28 cellular contexts compared by ENCODE assay signal in genomic region chr3:1468145-1468544, GRCh38.
"Had no signal": no experiment of that assay in that cellular context is flagged by ENCODE, and none has a peak within 500 bp of the region (broad histone marks: within the 10 kb centered on the region; RNA-seq: fewer than 3 reads in every experiment).

No MANE protein-coding gene starts in this region.

- H3K79me2 ChIP-seq: parathyroid adenoma had no signal

- H3K9ac ChIP-seq: neural progenitor cell, parathyroid adenoma had no signal

- ATAC-seq: natural killer cell; psoas muscle; right cardiac atrium; sciatic nerve; stimulated activated memory B cell treated with anti-CD40 and anti-IgM and Interleukin-4, amounts not matched to agents 10 μg/mL and 1 μg/mL and 100 μg/mL, for 72 hours; stimulated activated naive CD8-positive, alpha-beta T cell treated with anti-CD3 and anti-CD28 coated beads, Interleukin-15, amount 100 ng/mL, for 72 hours; stimulated activated naive CD8-positive, alpha-beta T cell treated with anti-CD3 and anti-CD28 coated beads, Interleukin-15, Interleukin-2, amounts not matched to agents 100 U/mL and 50 U/mL, for 24 hours; upper lobe of right lung had no signal

- H3K9me3 ChIP-seq: ovary, psoas muscle, spleen, suprapubic skin, testis, tibial artery, transverse colon, upper lobe of right lung, uterus had no signal

- H3K27ac ChIP-seq: neural progenitor cell, ovary, parathyroid adenoma, psoas muscle, skin epidermis, spleen, suprapubic skin, testis, tibial artery, transverse colon, upper lobe of right lung, uterus had no signal

- H3K4me3 ChIP-seq: neural progenitor cell, ovary, psoas muscle, skin epidermis, smooth muscle cell, spleen, suprapubic skin, testis, tibial artery, transverse colon, upper lobe of right lung, uterus had no signal

- H3K4me1 ChIP-seq: neural progenitor cell, parathyroid adenoma, psoas muscle, spleen, suprapubic skin, testis, tibial artery, transverse colon, upper lobe of right lung, uterus had no signal

- H3K4me2 ChIP-seq: neural progenitor cell, smooth muscle cell had no signal

- H3K36me3 ChIP-seq: neural progenitor cell, ovary, spleen, suprapubic skin, tibial artery, transverse colon, upper lobe of right lung, uterus had no signal

- DNase-seq: natural killer cell; occipital lobe; ovary; posterior cingulate gyrus; psoas muscle; right cardiac atrium; spleen; stimulated activated CD4-positive, alpha-beta T cell treated with anti-CD3 and anti-CD28 coated beads, Interleukin-12 subunit alpha, Interleukin-12 subunit beta, amount 100 ng/mL, for 4 hours; stimulated activated CD4-positive, alpha-beta T cell treated with anti-CD3 and anti-CD28 coated beads, Interleukin-1b, Interleukin-23, amount 100 ng/mL, for 48 hours; stimulated activated CD4-positive, alpha-beta T cell treated with anti-CD3 and anti-CD28 coated beads, Interleukin-4, amount 100 ng/mL, for 1 hour; stimulated activated CD4-positive, alpha-beta T cell treated with anti-CD3 and anti-CD28 coated beads, Interleukin-4, amount 100 ng/mL, for 4 hours; stimulated activated CD8-positive, alpha-beta memory T cell treated with anti-CD3 and anti-CD28 coated beads, Interleukin-4, amount 100 ng/mL, for 48 hours; stimulated activated naive CD4-positive, alpha-beta T cell; stimulated activated naive CD8-positive, alpha-beta T cell treated with anti-CD3 and anti-CD28 coated beads, Interleukin-15, amount 100 ng/mL, for 72 hours; stimulated activated naive CD8-positive, alpha-beta T cell treated with anti-CD3 and anti-CD28 coated beads, Interleukin-15, Interleukin-2, amounts not matched to agents 100 U/mL and 50 U/mL, for 24 hours; substantia nigra; testis; tibial artery; transverse colon; upper lobe of right lung; uterus had no signal

- H2AFZ ChIP-seq: neural progenitor cell, parathyroid adenoma had no signal

- H3K27me3 ChIP-seq: neural progenitor cell, ovary, spleen, suprapubic skin, testis, tibial artery, transverse colon, upper lobe of right lung, uterus had no signal
